In genomic region chr13:27599845-27600553, GRCh38 we compare ENCODE assay signal across 12 cellular contexts. TPM values are rescaled to one million over a fixed set of nuclear protein-coding genes. Genes with fewer than 3 reads are reported as not detected.
DNase-seq lines count a peak whose midpoint lies in the region; ATAC-seq, FAIRE-seq and TF ChIP-seq lines count a peak whose summit lies in the region.
"Had no signal": no experiment of that assay in that cellular context is flagged by ENCODE, and none has a peak within 500 bp of the region (broad histone marks: within the 10 kb centered on the region; RNA-seq: fewer than 3 reads in every experiment).

No MANE protein-coding gene starts in this region.

- H3K36me3 ChIP-seq in right atrium auricular region = no peaks in the 10 kb centered on the region

- no peaks in the 10 kb centered on the region for H3K27me3 ChIP-seq in right atrium auricular region
- H3K27me3 ChIP-seq: BLaER1 had no signal

- peak; percentile 70 for FAIRE-seq in islet of Langerhans (lab: Jason Lieb, UNC)

- no peak for TF ChIP-seq CTCF in right atrium auricular region (IDR thresholded peaks at IDR 0.05)
- no peak for TF ChIP-seq CTCF in astrocyte of the cerebellum (IDR thresholded peaks at IDR 0.05; ENCODE audit: low read depth, low read length, missing control alignments)

- DNase-seq in Right ventricle myocardium superior (no peak), right atrium auricular region (ENCODE audit: low spot score) (no peak), astrocyte of the cerebellum (ENCODE audit: low read depth) (peak; percentile 75), NCI-H1694 (lab: John Stamatoyannopoulos, UW) (no peak), substantia nigra (lab: John Stamatoyannopoulos, UW) (no peak), NCI-H2107 (lab: John Stamatoyannopoulos, UW) (no peak)
- DNase-seq: activated CD4-positive, alpha-beta T cell treated with anti-CD3 and anti-CD28 coated beads, Interleukin-2, amount 10 ng/mL, durations not matched to agents 24 days and 14 days; NCI-H526 treated with DMSO at 0.1 percent for 48 hours had no signal

- H3K4me3 ChIP-seq in right atrium auricular region (no peak overlapping the region), astrocyte of the cerebellum (ENCODE audit: low read depth, low read length) (no peak overlapping the region)
- H3K4me3 ChIP-seq: BLaER1 had no signal

- ATAC-seq in Right ventricle myocardium superior (ENCODE audit: poor library complexity) = peak; percentile 88
- ATAC-seq in GM21447 (IDR thresholded peaks at IDR 0.05; ENCODE audit: unreplicated experiment) = no peak
- ATAC-seq: natural killer cell treated with Interleukin-12 subunit alpha and Interleukin-12 subunit beta and Interleukin-15 and Interleukin-18, amount 100 ng/mL, for 72 hours had no signal

- intact Hi-C loops in Right ventricle myocardium superior (cut with DNase I) = no loop called here

- in situ Hi-C loops in astrocyte of the cerebellum (cut with HindIII; ENCODE audit: low sequenced_read_pairs) = no loop called here

- H3K9me3 ChIP-seq in right atrium auricular region = no peaks in the 10 kb centered on the region

- H3K27ac ChIP-seq in right atrium auricular region (peak overlapping the region in 1 of 2 donors; percentile 46), substantia nigra (ENCODE audit: low read depth, low read length, poor library complexity, severe bottlenecking) (no peak overlapping the region)
- H3K27ac ChIP-seq: BLaER1 had no signal

- peaks cover 0 to 24% of the 10 kb centered on the region in 2 donors for H3K4me1 ChIP-seq in right atrium auricular region

RNA-seq across cellular contexts. Expression of gene LNX2, which starts 20.3 kb away (rescaled TPM):
- total RNA-seq in Right ventricle myocardium superior (9.7 TPM), right atrium auricular region (10 to 100 TPM; 13.0 to 15.2 TPM)

RNA-seq across cellular contexts. Expression of gene POLR1D, which starts 21.7 kb away (rescaled TPM):
- total RNA-seq in Right ventricle myocardium superior (81.1 TPM), right atrium auricular region (10 to 100 TPM; 75.6 to 89.3 TPM)
